In genomic region chr1:22327411-22327810, GRCh38 we compare ENCODE assay signal across 22 cellular contexts.
DNase-seq lines count a peak whose midpoint lies in the region; ATAC-seq, FAIRE-seq and TF ChIP-seq lines count a peak whose summit lies in the region.
"Had no signal": no experiment of that assay in that cellular context is flagged by ENCODE, and none has a peak within 500 bp of the region (broad histone marks: within the 10 kb centered on the region; RNA-seq: fewer than 3 reads in every experiment).

No MANE protein-coding gene starts in this region.

- H4K20me1 ChIP-seq in BLaER1 = no peaks in the 10 kb centered on the region

- no peak for ATAC-seq in stimulated activated effector memory CD8-positive, alpha-beta T cell treated with anti-CD3 and anti-CD28 coated beads, Interleukin-12 subunit alpha, Interleukin-12 subunit beta, amount 100 ng/mL, for 72 hours

- peak in 4 of 7 donors; percentile 5 to 36 (median 8) for DNase-seq in adrenal gland
- peak; percentile 10 for DNase-seq in kidney
- DNase-seq in posterior vena cava (ENCODE audit: low spot score) = peak; percentile 44
- no peak for DNase-seq in stimulated activated effector memory CD8-positive, alpha-beta T cell treated with anti-CD3 and anti-CD28 coated beads, Interleukin-12 subunit alpha, Interleukin-12 subunit beta, amount 100 ng/mL, for 72 hours (ENCODE audit: low spot score in 2 of 2)
- DNase-seq in GM19239 (ENCODE audit: insufficient read length, low spot score) = no peak
- no peak for DNase-seq in prostate gland (ENCODE audit: low spot score)
- no peak for DNase-seq in GM13976 (ENCODE audit: low spot score)
- DNase-seq: DMS53, GDM1, IMR-90, Karpas-422, MV-4-11, NCI-H1105 treated with DMSO at 0.1 percent for 48 hours, NCI-H1694, NCI-H2081, NCI-H446, NCI-H526, Right ventricle myocardium superior had no signal

- H3K36me3 Mint-ChIP-seq in stimulated activated effector memory CD8-positive, alpha-beta T cell treated with anti-CD3 and anti-CD28 coated beads, Interleukin-12 subunit alpha, Interleukin-12 subunit beta, amount 100 ng/mL, for 72 hours = no peaks in the 10 kb centered on the region

- intact Hi-C loops in adrenal gland (cut with DNase I) (no loop called here), kidney (cut with DNase I) (no loop called here), posterior vena cava (cut with DNase I) (no loop called here), prostate gland (cut with DNase I) (no loop called here)

- no peak overlapping the region for H3K4me3 ChIP-seq in BLaER1
- no peak overlapping the region for H3K4me3 ChIP-seq in adrenal gland
- H3K4me3 ChIP-seq in kidney (ENCODE audit: low read length in 2 of 2) = no peak overlapping the region
- no peak overlapping the region for H3K4me3 ChIP-seq in prostate gland
- H3K4me3 ChIP-seq: HAP-1 had no signal

- no peaks in the 10 kb centered on the region for H3K9me3 Mint-ChIP-seq in stimulated activated effector memory CD8-positive, alpha-beta T cell treated with anti-CD3 and anti-CD28 coated beads, Interleukin-12 subunit alpha, Interleukin-12 subunit beta, amount 100 ng/mL, for 72 hours

- H3K27ac ChIP-seq in BLaER1 = peak overlapping the region; percentile 23; the same call in 1 of the 2 replicates
- no peak overlapping the region for H3K27ac ChIP-seq in adrenal gland
- H3K27ac ChIP-seq in kidney (ENCODE audit: low read depth in 2 of 2, low read length in 2 of 2) = no peak overlapping the region
- H3K27ac ChIP-seq in prostate gland = no peak overlapping the region

- peak overlapping the region; percentile 75 for H3K4me2 ChIP-seq in BLaER1

- H3K27me3 ChIP-seq in BLaER1 = no peaks in the 10 kb centered on the region
- no peaks in the 10 kb centered on the region for H3K27me3 ChIP-seq in adrenal gland
- no peaks in the 10 kb centered on the region for H3K27me3 ChIP-seq in prostate gland (replicated peaks; ENCODE audit: insufficient read depth)

- H3K27ac Mint-ChIP-seq in stimulated activated effector memory CD8-positive, alpha-beta T cell treated with anti-CD3 and anti-CD28 coated beads, Interleukin-12 subunit alpha, Interleukin-12 subunit beta, amount 100 ng/mL, for 72 hours = no peak overlapping the region

- no peaks in the 10 kb centered on the region for H3K4me1 Mint-ChIP-seq in stimulated activated effector memory CD8-positive, alpha-beta T cell treated with anti-CD3 and anti-CD28 coated beads, Interleukin-12 subunit alpha, Interleukin-12 subunit beta, amount 100 ng/mL, for 72 hours

- peaks cover 86% of the 10 kb centered on the region for H3K4me1 ChIP-seq in BLaER1
- peaks cover 12 to 17% of the 10 kb centered on the region in 2 donors for H3K4me1 ChIP-seq in adrenal gland (replicated peaks in 1 of 2)
- H3K4me1 ChIP-seq in kidney (ENCODE audit: control insufficient read depth in 1 of 2, insufficient read depth in 1 of 2, low read depth in 1 of 2, low read length in 2 of 2) = no peaks in the 10 kb centered on the region
- H3K4me1 ChIP-seq in prostate gland (replicated peaks) = no peaks in the 10 kb centered on the region
- H3K4me1 ChIP-seq: HAP-1 had no signal

- FAIRE-seq in kidney (lab: Jason Lieb, UNC) (no peak), GM19239 (lab: Jason Lieb, UNC) (no peak)
- FAIRE-seq: D721Med, HTR-8/SVneo had no signal

- H3K9me3 ChIP-seq in BLaER1 (no peaks in the 10 kb centered on the region), adrenal gland (replicated peaks in 1 of 3) (no peaks in the 10 kb centered on the region), kidney (ENCODE audit: control insufficient read depth in 1 of 2, low read length in 2 of 2) (no peaks in the 10 kb centered on the region), prostate gland (no peaks in the 10 kb centered on the region)
- H3K9me3 ChIP-seq: HAP-1 had no signal

- 91 to 96% (median 94%) methylated on average over 8 of the region's 8 CpGs for WGBS in adrenal gland, 4 donors
- 97% methylated on average over 8 of the region's 8 CpGs for WGBS in prostate gland

- H3K9ac ChIP-seq in BLaER1 = no peak overlapping the region
- H3K9ac ChIP-seq in kidney (ENCODE audit: low read length in 2 of 2) = no peak overlapping the region

- no peak for TF ChIP-seq POLR2A in adrenal gland (IDR thresholded peaks at IDR 0.05)
- no peak for TF ChIP-seq POLR2A in prostate gland (IDR thresholded peaks at IDR 0.05)

- in situ Hi-C loops in GM13976 (cut with MboI; ENCODE audit: low sequenced_read_pairs, unreplicated experiment) = no loop called here

- TF ChIP-seq CTCF in adrenal gland (IDR thresholded peaks at IDR 0.05) (no peak), kidney (IDR thresholded peaks at IDR 0.05; ENCODE audit: borderline replicate concordance, extremely low read depth, insufficient read depth) (no peak), prostate gland (IDR thresholded peaks at IDR 0.05) (no peak), GM13976 (IDR thresholded peaks at IDR 0.05; ENCODE audit: borderline replicate concordance, control extremely low read depth, extremely low read depth, insufficient read depth, missing control alignments) (no peak)

- no peaks in the 10 kb centered on the region for H3K36me3 ChIP-seq in BLaER1
- H3K36me3 ChIP-seq in adrenal gland (replicated peaks in 1 of 2) = no peaks in the 10 kb centered on the region
- H3K36me3 ChIP-seq in kidney (ENCODE audit: control insufficient read depth in 1 of 2, insufficient read depth in 2 of 2, low read length in 2 of 2) = no peaks in the 10 kb centered on the region
- H3K36me3 ChIP-seq in prostate gland = no peaks in the 10 kb centered on the region
- H3K36me3 ChIP-seq: HAP-1 had no signal

- no peak overlapping the region for H3K4me3 Mint-ChIP-seq in stimulated activated effector memory CD8-positive, alpha-beta T cell treated with anti-CD3 and anti-CD28 coated beads, Interleukin-12 subunit alpha, Interleukin-12 subunit beta, amount 100 ng/mL, for 72 hours

Comparison
In these comparisons a context has a peak if more than half of its experiments do, and no peak if none do; other contexts are left out.
1. DNase-seq: peak in adrenal gland (4 of 7), kidney (single experiment) and posterior vena cava (single experiment); none in stimulated activated effector memory CD8-positive, alpha-beta T cell treated with anti-CD3 and anti-CD28 coated beads, Interleukin-12 subunit alpha, Interleukin-12 subunit beta, amount 100 ng/mL, for 72 hours (0 of 2), GM19239 (single experiment), prostate gland (single experiment) and GM13976 (single experiment).